8 cellular contexts compared by ENCODE assay signal in genomic region chr7:66205736-66206080, GRCh38. TPM values are rescaled to one million over a fixed set of nuclear protein-coding genes. Genes with fewer than 3 reads are reported as not detected.
DNase-seq lines count a peak whose midpoint lies in the region; ATAC-seq, FAIRE-seq and TF ChIP-seq lines count a peak whose summit lies in the region.

No MANE protein-coding gene starts in this region.

- no peaks in the 10 kb centered on the region for H3K9me1 ChIP-seq in keratinocyte (ENCODE audit: control insufficient read depth, extremely low read depth, insufficient read depth, low read length)

- WGBS in adrenal gland, 4 donors: 1 to 5% (median 3%) methylated on average over 12 to 23 of the region's 23 CpGs

- H3K4me1 ChIP-seq in HUES48 (ENCODE audit: control insufficient read depth, insufficient read depth, low read length) (peaks cover 7% of the 10 kb centered on the region), adrenal gland (replicated peaks in 1 of 2) (peaks cover 13 to 25% of the 10 kb centered on the region in 2 donors), keratinocyte (ENCODE audit: control insufficient read depth, extremely low read depth, insufficient read depth, low read length) (peaks cover 10% of the 10 kb centered on the region)

- H3K4me3 Mint-ChIP-seq in stimulated activated effector memory CD8-positive, alpha-beta T cell treated with anti-CD3 and anti-CD28 coated beads, Interleukin-12 subunit alpha, Interleukin-12 subunit beta, amount 100 ng/mL, for 72 hours: peak overlapping the region; percentile 92

- peaks cover 30% of the 10 kb centered on the region for H3K4me1 Mint-ChIP-seq in stimulated activated effector memory CD8-positive, alpha-beta T cell treated with anti-CD3 and anti-CD28 coated beads, Interleukin-12 subunit alpha, Interleukin-12 subunit beta, amount 100 ng/mL, for 72 hours

- H4K20me1 ChIP-seq in keratinocyte (ENCODE audit: control insufficient read depth, extremely low read depth, insufficient read depth, low read length): no peaks in the 10 kb centered on the region

- peak overlapping the region; percentile 79; the same call in 1 of the 2 replicates for H3K9ac ChIP-seq in HUES48 (ENCODE audit: low read depth, low read length)
- peak overlapping the region; percentile 70 for H3K9ac ChIP-seq in keratinocyte (ENCODE audit: control insufficient read depth, extremely low read depth, insufficient read depth, low read length)

- peak overlapping the region; percentile 94 for H3K4me2 ChIP-seq in keratinocyte (ENCODE audit: control insufficient read depth, extremely low read depth, insufficient read depth, low read depth, low read length)

- H3K27me3 ChIP-seq in GM06990 (replicated peaks; ENCODE audit: control insufficient read depth, insufficient read depth, low read length) (no peaks in the 10 kb centered on the region), HUES48 (ENCODE audit: control insufficient read depth, insufficient read depth, low read length) (no peaks in the 10 kb centered on the region), adrenal gland (no peaks in the 10 kb centered on the region), keratinocyte (ENCODE audit: control insufficient read depth, extremely low read depth, insufficient read depth, low read length) (no peaks in the 10 kb centered on the region)

- TF ChIP-seq CTCF in GM06990 (IDR thresholded peaks at IDR 0.05; ENCODE audit: insufficient read depth, low read length, poor library complexity, severe bottlenecking): no peak
- no peak for TF ChIP-seq CTCF in adrenal gland (IDR thresholded peaks at IDR 0.05)
- TF ChIP-seq CTCF in keratinocyte (optimal IDR thresholded peaks at IDR 0.05 in 1 of 3, IDR thresholded peaks at IDR 0.05 in 1 of 3, conservative IDR thresholded peaks at IDR 0.05 in 1 of 3; ENCODE audit: extremely low read depth in 1 of 3, insufficient read depth in 2 of 3, low read length in 3 of 3): no peak

- peaks cover 4% of the 10 kb centered on the region for H3K36me3 Mint-ChIP-seq in stimulated activated effector memory CD8-positive, alpha-beta T cell treated with anti-CD3 and anti-CD28 coated beads, Interleukin-12 subunit alpha, Interleukin-12 subunit beta, amount 100 ng/mL, for 72 hours

- H3K4me3 ChIP-seq in GM06990 (replicated peaks; ENCODE audit: low read depth, low read length) (peak overlapping the region; percentile 81), HUES48 (ENCODE audit: low read depth, low read length) (peak overlapping the region; percentile 91), adrenal gland (peak overlapping the region; percentile 17 to 99 (median 87)), keratinocyte (ENCODE audit: control insufficient read depth in 2 of 3, extremely low read depth in 1 of 3, insufficient read depth in 2 of 3, low read depth in 1 of 3, low read length in 3 of 3) (peak overlapping the region; percentile 75 to 95 (median 77))

- H3K79me2 ChIP-seq in keratinocyte (ENCODE audit: control insufficient read depth, insufficient read depth, low read length): peaks cover 19% of the 10 kb centered on the region

- intact Hi-C loops in adrenal gland (cut with DNase I): loop anchor here in 1 of 2 donors (10.0 kb wide), 1 partner anchor 61 kb away; no protein-coding TSS in a partner anchor

- no peak for FAIRE-seq in keratinocyte (lab: Jason Lieb, UNC)

- dilution Hi-C loops in keratinocyte (cut with MboI; ENCODE audit: extremely low pct_ligation_motif_present, low sequenced_read_pairs): no loop called here

- H2AFZ ChIP-seq in keratinocyte (ENCODE audit: control insufficient read depth, low read length): peak overlapping the region; percentile 80

- H3K9me3 Mint-ChIP-seq in stimulated activated effector memory CD8-positive, alpha-beta T cell treated with anti-CD3 and anti-CD28 coated beads, Interleukin-12 subunit alpha, Interleukin-12 subunit beta, amount 100 ng/mL, for 72 hours: no peaks in the 10 kb centered on the region

- H3K36me3 ChIP-seq in GM06990 (ENCODE audit: control insufficient read depth, insufficient read depth, low read length) (no peaks in the 10 kb centered on the region), HUES48 (ENCODE audit: control insufficient read depth, insufficient read depth, low read length) (peaks cover 8% of the 10 kb centered on the region; the same call in 1 of the 2 replicates), adrenal gland (replicated peaks in 1 of 2) (no peaks in the 10 kb centered on the region), keratinocyte (ENCODE audit: control insufficient read depth in 2 of 2, extremely low read depth in 1 of 2, insufficient read depth in 2 of 2, low read length in 2 of 2) (peaks cover 0 to 3% of the 10 kb centered on the region in 2 experiments)

- TF ChIP-seq POLR2A in adrenal gland (IDR thresholded peaks at IDR 0.05): no peak

- H3K9me3 ChIP-seq in HUES48 (ENCODE audit: control insufficient read depth, insufficient read depth, low read length) (no peaks in the 10 kb centered on the region), adrenal gland (replicated peaks in 1 of 3) (no peaks in the 10 kb centered on the region), keratinocyte (ENCODE audit: control insufficient read depth, low read depth, low read length) (no peaks in the 10 kb centered on the region)

- H3K27ac ChIP-seq in HUES48 (ENCODE audit: low read depth, low read length): no peak overlapping the region
- peak overlapping the region in 3 of 5 donors; percentile 62 to 87 (median 76) for H3K27ac ChIP-seq in adrenal gland
- H3K27ac ChIP-seq in keratinocyte (ENCODE audit: control insufficient read depth, insufficient read depth, low read length): peak overlapping the region; percentile 66

- ATAC-seq in stimulated activated effector memory CD8-positive, alpha-beta T cell treated with anti-CD3 and anti-CD28 coated beads, Interleukin-12 subunit alpha, Interleukin-12 subunit beta, amount 100 ng/mL, for 72 hours: no peak
- no peak for ATAC-seq in HG02973 (IDR thresholded peaks at IDR 0.05; ENCODE audit: unreplicated experiment)

- DNase-seq in GM06990 (ENCODE audit: extremely low read depth, insufficient read length) (no peak), adrenal gland (peak in 4 of 7 donors; percentile 33 to 60 (median 48)), keratinocyte (ENCODE audit: low read depth, low spot score) (no peak), cerebellar nuclear complex (lab: John Stamatoyannopoulos, UW) (no peak), NOMO-1 treated with DMSO at 0.1 percent for 48 hours (lab: John Stamatoyannopoulos, UW; ENCODE audit: unreplicated experiment) (no peak)
- DNase-seq in stimulated activated effector memory CD8-positive, alpha-beta T cell treated with anti-CD3 and anti-CD28 coated beads, Interleukin-12 subunit alpha, Interleukin-12 subunit beta, amount 100 ng/mL, for 72 hours (ENCODE audit: low spot score in 2 of 2): no peak

- H3K27ac Mint-ChIP-seq in stimulated activated effector memory CD8-positive, alpha-beta T cell treated with anti-CD3 and anti-CD28 coated beads, Interleukin-12 subunit alpha, Interleukin-12 subunit beta, amount 100 ng/mL, for 72 hours: peak overlapping the region; percentile 93

RNA-seq across cellular contexts. Expression of gene TPST1, which starts 0.6 kb away (rescaled TPM):
- 10 to 100 TPM; 23.9 to 70.2 (median 32.2) TPM for total RNA-seq in adrenal gland
- polyA plus RNA-seq in adrenal gland: 10 to 100 TPM in 1 of 3 donors, 1 to 10 TPM in 2; 6.8 to 22.3 (median 7.5) TPM
- polyA plus RNA-seq in keratinocyte: 31.5 to 48.5 TPM (median 47.3 TPM) in 3 replicates
- 6.3 TPM for polyA plus RNA-seq in keratinocyte (2011; ENCODE audit: low read depth)
- polyA plus RNA-seq in keratinocyte (2011; cell fraction: cytosol; rRNA removed): 25.0 and 43.8 TPM in 2 replicates
- 79.4 and 81.7 TPM in 2 replicates for polyA plus RNA-seq in keratinocyte (2011; cell fraction: nucleus; rRNA removed)
- 9.2 and 30.0 TPM in 2 replicates for polyA plus RNA-seq in keratinocyte (2012; ENCODE audit: low replicate concordance)
- polyA minus RNA-seq in keratinocyte: 15.8 to 61.1 TPM (median 40.1 TPM) in 3 replicates
- 36.3 TPM for polyA minus RNA-seq in keratinocyte (2011; cell fraction: cytosol; rRNA and poly(A)+ RNA removed)
- 30.7 and 79.0 TPM in 2 replicates for polyA minus RNA-seq in keratinocyte (2011; cell fraction: nucleus; rRNA and poly(A)+ RNA removed)

Comparison
In these comparisons a context has a peak if more than half of its experiments do, and no peak if none do; other contexts are left out.
1. DNase-seq: peak in adrenal gland (4 of 7); none in GM06990 (single experiment), keratinocyte (single experiment), stimulated activated effector memory CD8-positive, alpha-beta T cell treated with anti-CD3 and anti-CD28 coated beads, Interleukin-12 subunit alpha, Interleukin-12 subunit beta, amount 100 ng/mL, for 72 hours (0 of 2), cerebellar nuclear complex (0 of 2) and NOMO-1 treated with DMSO at 0.1 percent for 48 hours (single experiment).
2. Peak in every context shown above with its lines, with median percentiles within 50 percentile points of each other: H3K4me3 ChIP-seq.